15 cellular contexts compared by ENCODE assay signal in genomic region chr12:55741978-55742377, GRCh38.
DNase-seq lines count a peak whose midpoint lies in the region; ATAC-seq and TF ChIP-seq lines count a peak whose summit lies in the region.
"Had no signal": no experiment of that assay in that cellular context is flagged by ENCODE, and none has a peak within 500 bp of the region (broad histone marks: within the 10 kb centered on the region; RNA-seq: fewer than 3 reads in every experiment).

No MANE protein-coding gene starts in this region.

- DNase-seq in NCI-H146 treated with DMSO at 0.1 percent for 48 hours (lab: John Stamatoyannopoulos, UW; ENCODE audit: unreplicated experiment): peak; percentile 7
- no peak for DNase-seq in NCI-H146 (lab: John Stamatoyannopoulos, UW)
- DNase-seq in nephron progenitor cell: no peak
- no peak for DNase-seq in T-helper 9 cell
- DNase-seq in HUDEP-2 (lab: John Stamatoyannopoulos, UW; ENCODE audit: unreplicated experiment in 76 of 76): no peak
- DNase-seq: amniotic stem cell, dermis blood vessel endothelial cell, kidney, NCI-H1092, NCI-H748 treated with DMSO at 0.1 percent for 48 hours, transverse colon had no signal

- H3K9me3 Mint-ChIP-seq in dendritic cell treated with granulocyte-macrophage colony-stimulating factor and Interleukin-4, amounts not matched to agents 40 ng/mL and 50 ng/mL, for 4 days: no peaks in the 10 kb centered on the region
- no peaks in the 10 kb centered on the region for H3K9me3 Mint-ChIP-seq in nephron progenitor cell

- H3K27ac ChIP-seq in HUES6 (ENCODE audit: low read depth, low read length): no peak overlapping the region
- H3K27ac ChIP-seq: SJSA1 had no signal

- TF ChIP-seq CTCF in nephron progenitor cell (IDR thresholded peaks at IDR 0.05): no peak

- H3K27ac Mint-ChIP-seq in dendritic cell treated with granulocyte-macrophage colony-stimulating factor and Interleukin-4, amounts not matched to agents 40 ng/mL and 50 ng/mL, for 4 days: peak overlapping the region; percentile 48
- H3K27ac Mint-ChIP-seq in nephron progenitor cell: peak overlapping the region; percentile 99

- no peaks in the 10 kb centered on the region for H3K36me3 Mint-ChIP-seq in dendritic cell treated with granulocyte-macrophage colony-stimulating factor and Interleukin-4, amounts not matched to agents 40 ng/mL and 50 ng/mL, for 4 days (ENCODE audit: low read depth)
- H3K36me3 Mint-ChIP-seq in nephron progenitor cell (ENCODE audit: low read depth): peaks cover under 1% of the 10 kb centered on the region

- H3K9me3 ChIP-seq in HUES6 (ENCODE audit: control insufficient read depth, insufficient read depth, low read depth, low read length): no peaks in the 10 kb centered on the region
- H3K9me3 ChIP-seq: SJSA1, transverse colon had no signal

- H3K27me3 ChIP-seq in HUES6 (ENCODE audit: control insufficient read depth, insufficient read depth, low read length): no peaks in the 10 kb centered on the region
- H3K27me3 ChIP-seq: SJSA1 had no signal

- peak overlapping the region; percentile 16; the same call in 1 of the 2 replicates for H3K4me3 ChIP-seq in HUES6 (ENCODE audit: low read depth, low read length)

- TF ChIP-seq POLR2A in GM18505 (IDR thresholded peaks at IDR 0.05; ENCODE audit: borderline replicate concordance, extremely low read depth, insufficient read depth, insufficient read length): no peak

- peaks cover 47% of the 10 kb centered on the region for H3K27me3 Mint-ChIP-seq in dendritic cell treated with granulocyte-macrophage colony-stimulating factor and Interleukin-4, amounts not matched to agents 40 ng/mL and 50 ng/mL, for 4 days
- peaks cover 3% of the 10 kb centered on the region for H3K27me3 Mint-ChIP-seq in nephron progenitor cell (ENCODE audit: low read depth, poor library complexity)

- no peak for ATAC-seq in GM18505 (IDR thresholded peaks at IDR 0.05; ENCODE audit: unreplicated experiment)

- no peak overlapping the region for H3K4me3 Mint-ChIP-seq in dendritic cell treated with granulocyte-macrophage colony-stimulating factor and Interleukin-4, amounts not matched to agents 40 ng/mL and 50 ng/mL, for 4 days
- H3K4me3 Mint-ChIP-seq in nephron progenitor cell: peak overlapping the region; percentile 94

- intact Hi-C loops in dendritic cell treated with granulocyte-macrophage colony-stimulating factor and Interleukin-4, amounts not matched to agents 40 ng/mL and 50 ng/mL, for 4 days (cut with micrococcal nuclease): loop anchor here (10.0 kb wide), 1 partner anchor 53 kb away; no protein-coding TSS in a partner anchor

- H3K36me3 ChIP-seq in HUES6 (ENCODE audit: control insufficient read depth, insufficient read depth, low read length): no peaks in the 10 kb centered on the region
- H3K36me3 ChIP-seq: SJSA1, transverse colon had no signal

- no peak overlapping the region for H3K9ac ChIP-seq in HUES6 (ENCODE audit: low read length)

- H3K4me1 ChIP-seq in HUES6 (ENCODE audit: control insufficient read depth, insufficient read depth, low read length): peaks cover 34% of the 10 kb centered on the region

- peaks cover 44% of the 10 kb centered on the region for H3K4me1 Mint-ChIP-seq in dendritic cell treated with granulocyte-macrophage colony-stimulating factor and Interleukin-4, amounts not matched to agents 40 ng/mL and 50 ng/mL, for 4 days (ENCODE audit: low read depth)
- peaks cover 66% of the 10 kb centered on the region for H3K4me1 Mint-ChIP-seq in nephron progenitor cell
